In genomic region chr17:1108810-1109605, GRCh38 we compare ENCODE assay signal across 7 cellular contexts.
DNase-seq lines count a peak whose midpoint lies in the region; TF ChIP-seq lines count a peak whose summit lies in the region.

No MANE protein-coding gene starts in this region.

- H3K56ac ChIP-seq in mesendoderm (ENCODE audit: low read length), result peak overlapping the region; percentile 96

- H3K79me2 ChIP-seq in KMS-11 (ENCODE audit: insufficient read depth, low read depth) (no peaks in the 10 kb centered on the region), mesendoderm (ENCODE audit: control insufficient read depth, insufficient read depth, low read length) (no peaks in the 10 kb centered on the region)

- H3K23ac ChIP-seq in mesendoderm (ENCODE audit: low read length), result no peak overlapping the region

- H3K4me1 ChIP-seq in KMS-11 (ENCODE audit: low read depth, poor library complexity, severe bottlenecking) (peaks cover 6% of the 10 kb centered on the region), ectodermal cell (ENCODE audit: control insufficient read depth, insufficient read depth, low read length) (peaks cover 28% of the 10 kb centered on the region), mesendoderm (ENCODE audit: control insufficient read depth, low read depth, low read length) (peaks cover 3% of the 10 kb centered on the region)

- no peak overlapping the region for H3K4ac ChIP-seq in mesendoderm (ENCODE audit: low read depth, low read length)

- peak overlapping the region; percentile 61 for H2AFZ ChIP-seq in KMS-11 (ENCODE audit: low read depth)

- peak overlapping the region; percentile 48 for H3K27ac ChIP-seq in KMS-11
- H3K27ac ChIP-seq in ectodermal cell (ENCODE audit: insufficient read depth, low read depth, low read length, poor library complexity, severe bottlenecking), result no peak overlapping the region
- H3K27ac ChIP-seq in mesendoderm (ENCODE audit: low read depth, low read length), result peak overlapping the region; percentile 32

- H2AK5ac ChIP-seq in mesendoderm (ENCODE audit: low read length), result no peak overlapping the region

- peak; percentile 70 for DNase-seq in GM19238 (ENCODE audit: insufficient read length, low spot score)
- peak; percentile 45 to 48 for DNase-seq in activated CD4-positive, alpha-beta T cell treated with anti-CD3 and anti-CD28 coated beads, Interleukin-2, amount 50 U/mL, for 4 hours
- peak; percentile 25 for DNase-seq in mesendoderm
- DNase-seq in stimulated activated CD8-positive, alpha-beta memory T cell treated with anti-CD3 and anti-CD28 coated beads, Interleukin-4, amount 100 ng/mL, for 24 hours (ENCODE audit: low read depth), result peak; percentile 42
- DNase-seq in NCI-H2081 treated with DMSO at 0.1 percent for 48 hours (lab: John Stamatoyannopoulos, UW), result no peak

- H4K8ac ChIP-seq in mesendoderm (ENCODE audit: low read depth, low read length), result peak overlapping the region; percentile 30

- no peaks in the 10 kb centered on the region for H3K9me3 ChIP-seq in ectodermal cell (ENCODE audit: control insufficient read depth, low read length)

- H2BK120ac ChIP-seq in mesendoderm (ENCODE audit: low read depth, low read length), result no peak overlapping the region

- no peak overlapping the region for H4K5ac ChIP-seq in mesendoderm (ENCODE audit: low read length)

- no peak for TF ChIP-seq CTCF in KMS-11 (conservative IDR thresholded peaks at IDR 0.05; ENCODE audit: low read depth, low read length)

- H3K4me2 ChIP-seq in KMS-11, result peak overlapping the region; percentile 66; the same call in 1 of the 2 replicates
- peak overlapping the region; percentile 89 for H3K4me2 ChIP-seq in mesendoderm (ENCODE audit: low read length)

- H3K4me3 ChIP-seq in KMS-11 (IDR thresholded peaks at IDR 0.05; ENCODE audit: insufficient read depth, low read depth, low read length), result no peak overlapping the region
- peak overlapping the region; percentile 59 for H3K4me3 ChIP-seq in ectodermal cell (ENCODE audit: insufficient read depth, low read depth, low read length)
- H3K4me3 ChIP-seq in mesendoderm (ENCODE audit: low read length), result peak overlapping the region; percentile 77

- H2BK15ac ChIP-seq in mesendoderm (replicated peaks; ENCODE audit: low read depth), result no peak overlapping the region

- no peaks in the 10 kb centered on the region for H3K79me1 ChIP-seq in mesendoderm (ENCODE audit: low read length)

- H2BK5ac ChIP-seq in mesendoderm (ENCODE audit: low read length), result no peak overlapping the region

- H3K27me3 ChIP-seq in KMS-11 (ENCODE audit: insufficient read depth, low read depth), result no peaks in the 10 kb centered on the region
- peaks cover 13% of the 10 kb centered on the region for H3K27me3 ChIP-seq in ectodermal cell (ENCODE audit: control insufficient read depth, insufficient read depth, low read length, poor library complexity, severe bottlenecking)
- no peaks in the 10 kb centered on the region for H3K27me3 ChIP-seq in mesendoderm (ENCODE audit: insufficient read depth, low read length, poor library complexity)

- H3K36me3 ChIP-seq in KMS-11 (ENCODE audit: insufficient read depth), result no peaks in the 10 kb centered on the region
- no peaks in the 10 kb centered on the region for H3K36me3 ChIP-seq in ectodermal cell (ENCODE audit: control insufficient read depth, insufficient read depth, low read length)
- H3K36me3 ChIP-seq in mesendoderm (ENCODE audit: control insufficient read depth, insufficient read depth, low read length), result no peaks in the 10 kb centered on the region

- no peaks in the 10 kb centered on the region for H4K20me1 ChIP-seq in KMS-11 (ENCODE audit: insufficient read depth)

- peak overlapping the region; percentile 81 for H3K18ac ChIP-seq in mesendoderm (ENCODE audit: low read length)

- WGBS in ectodermal cell, 2 experiments, result 0 to 1% methylated on average over 99 of the region's 99 CpGs
- no CpG with 5 or more reads among the region's 99 CpGs for WGBS in mesendoderm (ENCODE audit: extremely low coverage, insufficient coverage, low lambda C conversion rate)

- peak overlapping the region; percentile 57 for H3K9ac ChIP-seq in KMS-11
- H3K9ac ChIP-seq in mesendoderm (ENCODE audit: low read length), result peak overlapping the region; percentile 86
